Comparison of ENCODE assay signal across 19 cellular contexts in the genomic region with DNA sequence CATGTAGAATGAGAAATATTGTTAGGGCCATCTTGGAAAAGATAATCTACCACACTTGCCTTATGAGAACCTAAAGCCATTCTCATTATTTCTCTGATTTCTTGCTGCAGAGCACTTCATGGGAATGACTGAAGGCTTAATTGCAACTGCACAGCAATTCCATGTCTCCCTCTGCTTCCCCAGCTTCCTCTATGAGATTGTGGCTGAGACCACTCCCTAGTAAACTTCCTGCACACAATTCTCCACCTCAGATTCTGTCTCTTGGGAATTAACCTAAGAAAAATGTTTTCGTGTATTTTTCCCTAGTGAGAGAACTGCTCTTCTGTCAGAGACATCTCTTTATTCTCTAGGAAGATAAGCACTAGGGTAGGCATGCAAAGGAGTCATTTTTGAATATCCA. TPM values are rescaled to one million over a fixed set of nuclear protein-coding genes. Genes with fewer than 3 reads are reported as not detected.
DNase-seq lines count a peak whose midpoint lies in the region; ATAC-seq, FAIRE-seq and TF ChIP-seq lines count a peak whose summit lies in the region.
"Had no signal": no experiment of that assay in that cellular context is flagged by ENCODE, and none has a peak within 500 bp of the region (broad histone marks: within the 10 kb centered on the region; RNA-seq: fewer than 3 reads in every experiment).

No MANE protein-coding gene starts in this region.

- no peaks in the 10 kb centered on the region for H3K36me3 Mint-ChIP-seq in astrocyte (ENCODE audit: low read depth, unreplicated experiment)
- no peaks in the 10 kb centered on the region for H3K36me3 Mint-ChIP-seq in T-helper 2 cell treated with Interferon-gamma antibody and Interleukin-4, amounts not matched to agents 5 μg/mL and 100 μg/mL, for 36 hours (ENCODE audit: low read depth)
- H3K36me3 Mint-ChIP-seq: CD8-positive, alpha-beta T cell had no signal

- H3K4me1 ChIP-seq in left ventricle myocardium inferior (no peaks in the 10 kb centered on the region), right cardiac atrium (ENCODE audit: control insufficient read depth, insufficient read depth, low read length) (no peaks in the 10 kb centered on the region), astrocyte (ENCODE audit: insufficient read depth, low read length) (no peaks in the 10 kb centered on the region)
- H3K4me1 ChIP-seq: Caco-2 had no signal

- no peaks in the 10 kb centered on the region for H3K79me2 ChIP-seq in astrocyte (ENCODE audit: insufficient read depth, low read length)

- no peaks in the 10 kb centered on the region for H3K4me1 Mint-ChIP-seq in astrocyte (ENCODE audit: low read depth, unreplicated experiment)
- H3K4me1 Mint-ChIP-seq in T-helper 2 cell treated with Interferon-gamma antibody and Interleukin-4, amounts not matched to agents 5 μg/mL and 100 μg/mL, for 36 hours (ENCODE audit: low read depth) = peaks cover 1% of the 10 kb centered on the region

- H3K4me3 Mint-ChIP-seq in astrocyte (ENCODE audit: unreplicated experiment) = no peak overlapping the region
- H3K4me3 Mint-ChIP-seq in T-helper 2 cell treated with Interferon-gamma antibody and Interleukin-4, amounts not matched to agents 5 μg/mL and 100 μg/mL, for 36 hours = no peak overlapping the region
- H3K4me3 Mint-ChIP-seq: CD4-positive, alpha-beta T cell; CD8-positive, alpha-beta T cell had no signal

- TF ChIP-seq CTCF in left ventricle myocardium inferior (IDR thresholded peaks at IDR 0.05; ENCODE audit: borderline replicate concordance) = no peak
- TF ChIP-seq CTCF in astrocyte (IDR thresholded peaks at IDR 0.05; ENCODE audit: insufficient read depth, low read depth, low read length) = no peak

- no peak for ATAC-seq in right cardiac atrium
- ATAC-seq: CD8-positive, alpha-beta T cell had no signal

- H3K27ac Mint-ChIP-seq in astrocyte (ENCODE audit: unreplicated experiment) = no peak overlapping the region
- H3K27ac Mint-ChIP-seq in T-helper 2 cell treated with Interferon-gamma antibody and Interleukin-4, amounts not matched to agents 5 μg/mL and 100 μg/mL, for 36 hours = no peak overlapping the region
- H3K27ac Mint-ChIP-seq: CD4-positive, alpha-beta T cell; CD8-positive, alpha-beta T cell had no signal

- DNase-seq in left ventricle myocardium inferior (no peak), right cardiac atrium (no peak), NCI-H69 (lab: John Stamatoyannopoulos, UW) (peak; percentile 8), astrocyte (ENCODE audit: low read depth) (no peak)
- no peak for DNase-seq in T-helper 2 cell treated with Interferon-gamma antibody and Interleukin-4, amounts not matched to agents 5 μg/mL and 100 μg/mL, for 36 hours (ENCODE audit: low spot score)
- DNase-seq: 8988T; ACHN; BE2C; C1 segment of cervical spinal cord; Caco-2; Calu3; CD4-positive, alpha-beta T cell; CD8-positive, alpha-beta T cell; DMS79 treated with DMSO at 0.1 percent for 48 hours; GF-D8 had no signal

- no peaks in the 10 kb centered on the region for H4K20me1 ChIP-seq in astrocyte (ENCODE audit: insufficient read depth, low read length)
- H4K20me1 ChIP-seq: BLaER1 had no signal

- no peaks in the 10 kb centered on the region for H3K9me3 Mint-ChIP-seq in astrocyte (ENCODE audit: unreplicated experiment)
- no peaks in the 10 kb centered on the region for H3K9me3 Mint-ChIP-seq in T-helper 2 cell treated with Interferon-gamma antibody and Interleukin-4, amounts not matched to agents 5 μg/mL and 100 μg/mL, for 36 hours

- H3K9me3 ChIP-seq in left ventricle myocardium inferior (replicated peaks) = no peaks in the 10 kb centered on the region
- H3K9me3 ChIP-seq in right cardiac atrium (ENCODE audit: control insufficient read depth, low read length) = no peaks in the 10 kb centered on the region
- H3K9me3 ChIP-seq in astrocyte (ENCODE audit: insufficient read depth, low read depth, low read length) = no peaks in the 10 kb centered on the region
- H3K9me3 ChIP-seq: BE2C, BLaER1, Caco-2 had no signal

- H3K27me3 ChIP-seq in left ventricle myocardium inferior (ENCODE audit: low read depth) (peaks cover 6% of the 10 kb centered on the region), right cardiac atrium (ENCODE audit: control insufficient read depth, insufficient read depth) (no peaks in the 10 kb centered on the region), astrocyte (ENCODE audit: insufficient read depth, low read length) (no peaks in the 10 kb centered on the region)
- H3K27me3 ChIP-seq: BE2C, BLaER1 had no signal

- H3K4me2 ChIP-seq in astrocyte (ENCODE audit: low read length) = no peak overlapping the region
- H3K4me2 ChIP-seq: BLaER1 had no signal

- H3K9ac ChIP-seq in astrocyte (ENCODE audit: low read length) = no peak overlapping the region
- H3K9ac ChIP-seq: BLaER1 had no signal

- intact Hi-C loops in left ventricle myocardium inferior (cut with micrococcal nuclease) (no loop called here), right cardiac atrium (cut with DNase I) (no loop called here)

- H3K27me3 Mint-ChIP-seq in astrocyte (ENCODE audit: low read depth, unreplicated experiment) = no peaks in the 10 kb centered on the region
- H3K27me3 Mint-ChIP-seq in T-helper 2 cell treated with Interferon-gamma antibody and Interleukin-4, amounts not matched to agents 5 μg/mL and 100 μg/mL, for 36 hours (ENCODE audit: low read depth) = peaks cover 6% of the 10 kb centered on the region
- H3K27me3 Mint-ChIP-seq: CD4-positive, alpha-beta T cell had no signal

- peak; percentile 49 for FAIRE-seq in astrocyte (lab: Jason Lieb, UNC)
- FAIRE-seq: A204.1, D721Med, G401.6 had no signal

- H3K27ac ChIP-seq in left ventricle myocardium inferior (replicated peaks) (peak overlapping the region; percentile 53), right cardiac atrium (ENCODE audit: low read length) (no peak overlapping the region), astrocyte (ENCODE audit: low read depth, low read length) (no peak overlapping the region)
- H3K27ac ChIP-seq: BLaER1 had no signal

- 0% methylated on average over 1 of the region's 1 CpG for WGBS in right cardiac atrium

- H3K36me3 ChIP-seq in left ventricle myocardium inferior = no peaks in the 10 kb centered on the region
- no peaks in the 10 kb centered on the region for H3K36me3 ChIP-seq in astrocyte (ENCODE audit: insufficient read depth, low read length)
- H3K36me3 ChIP-seq: BE2C, BLaER1 had no signal

- H3K4me3 ChIP-seq in left ventricle myocardium inferior (no peak overlapping the region), right cardiac atrium (ENCODE audit: low read length) (no peak overlapping the region), astrocyte (ENCODE audit: insufficient read depth, low read depth, low read length) (no peak overlapping the region)
- H3K4me3 ChIP-seq: BLaER1 had no signal

- H2AFZ ChIP-seq in astrocyte (ENCODE audit: low read depth, low read length) = no peak overlapping the region

RNA-seq across cellular contexts. Expression of a gene that starts 55.6 kb away (rescaled TPM):
- total RNA-seq in left ventricle myocardium inferior (0.36 TPM), right cardiac atrium (under 1 TPM in 3 of 4 donors, not detected in 1; 0.56 to 0.66 (median 0.65) TPM), astrocyte (3.5 and 3.8 TPM in 2 replicates)
- polyA plus RNA-seq in right cardiac atrium = 0.25 TPM
- total RNA-seq: Caco-2 had no signal
